10 cellular contexts compared by ENCODE assay signal in genomic region chr12:26273811-26274210, GRCh38.
DNase-seq lines count a peak whose midpoint lies in the region; ATAC-seq and TF ChIP-seq lines count a peak whose summit lies in the region.
"Had no signal": no experiment of that assay in that cellular context is flagged by ENCODE, and none has a peak within 500 bp of the region (broad histone marks: within the 10 kb centered on the region; RNA-seq: fewer than 3 reads in every experiment).

No MANE protein-coding gene starts in this region.

- H4K20me1 ChIP-seq in OCI-LY7 (ENCODE audit: insufficient read depth, low read length): no peaks in the 10 kb centered on the region

- H3K4me1 ChIP-seq in Panc1 (ENCODE audit: control insufficient read depth, insufficient read depth, low read length): peaks cover 61% of the 10 kb centered on the region
- peaks cover 56% of the 10 kb centered on the region for H3K4me1 ChIP-seq in skeletal muscle satellite cell (ENCODE audit: control insufficient read depth, insufficient read depth, low read length)
- H3K4me1 ChIP-seq in OCI-LY7 (ENCODE audit: insufficient read depth, low read length, poor library complexity, severe bottlenecking): no peaks in the 10 kb centered on the region

- POLR2A ChIA-PET in Panc1 (lab: Charles Lee) (interaction anchor here (0.6 to 1.6 kb wide), 7 partner anchors 76 to 387 kb away, joined by 3 to 7 read pairs (median 4); partner anchors contain the start of gene BHLHE41), OCI-LY7 (lab: Charles Lee) (no interaction called here)

- no peak for DNase-seq in CD14-positive monocyte (ENCODE audit: low spot score)
- DNase-seq in Panc1 (ENCODE audit: low read depth, low spot score): no peak
- DNase-seq in fibroblast of pulmonary artery (ENCODE audit: low read depth): peak; percentile 16
- DNase-seq in OCI-LY7 (ENCODE audit: low spot score): no peak
- DNase-seq in GF-D8 (lab: John Stamatoyannopoulos, UW): no peak
- no peak for DNase-seq in NCI-H69 (lab: John Stamatoyannopoulos, UW)
- DNase-seq: activated CD4-positive, alpha-beta memory T cell treated with anti-CD3 and anti-CD28 coated beads, Interleukin-2, amount 10 ng/mL, durations not matched to agents 7 days and 5 days; NCI-H1694 had no signal

- TSS peak; percentile 94 for BruUV-seq in Panc1 (replicated peaks; lab: Mats Ljungman, UMichigan)
- no TSS peak for BruUV-seq in OCI-LY7 (replicated peaks; lab: Mats Ljungman, UMichigan)

- H3K9me3 Mint-ChIP-seq in CD14-positive monocyte: peaks cover 0 to 2% (median 0%) of the 10 kb centered on the region in 7 donors
- H3K9me3 Mint-ChIP-seq: activated CD4-positive, alpha-beta memory T cell treated with anti-CD3 and anti-CD28 coated beads, Interleukin-2, amount 10 ng/mL, durations not matched to agents 7 days and 5 days had no signal

- H3K27me3 ChIP-seq in Panc1 (ENCODE audit: control insufficient read depth, insufficient read depth, low read length) (no peaks in the 10 kb centered on the region), skeletal muscle satellite cell (ENCODE audit: control insufficient read depth, insufficient read depth, low read length) (no peaks in the 10 kb centered on the region)

- peaks cover 4% of the 10 kb centered on the region; the same call in 1 of the 2 replicates for H3K9me3 ChIP-seq in Panc1 (ENCODE audit: control insufficient read depth, insufficient read depth, low read depth, low read length)
- no peaks in the 10 kb centered on the region for H3K9me3 ChIP-seq in skeletal muscle satellite cell (replicated peaks; ENCODE audit: low read length)
- no peaks in the 10 kb centered on the region for H3K9me3 ChIP-seq in OCI-LY7 (ENCODE audit: low read length)

- intact Hi-C loops in CD14-positive monocyte (cut with micrococcal nuclease) (loop anchor here in 1 of 2 donors (2.0 to 10.0 kb wide), 3 partner anchors 25 to 201 kb away; partner anchors contain the start of gene BHLHE41), Panc1 (cut with micrococcal nuclease; ENCODE audit: unreplicated experiment) (loop anchor here (1.0 to 5.0 kb wide), 2 partner anchors 77 to 149 kb away; partner anchors contain the start of genes BHLHE41 and SSPN), OCI-LY7 (cut with micrococcal nuclease; ENCODE audit: unreplicated experiment) (no loop called here)

- H3K4me3 ChIP-seq in Panc1 (ENCODE audit: low read depth in 2 of 2, low read length in 2 of 2): no peak overlapping the region
- H3K4me3 ChIP-seq in fibroblast of pulmonary artery (replicated peaks; ENCODE audit: low read depth, low read length): no peak overlapping the region
- H3K4me3 ChIP-seq in skeletal muscle satellite cell (ENCODE audit: low read length): no peak overlapping the region
- H3K4me3 ChIP-seq in OCI-LY7 (ENCODE audit: low read depth, low read length, poor library complexity, severe bottlenecking): no peak overlapping the region

- H2AFZ ChIP-seq in OCI-LY7 (ENCODE audit: low read length): no peak overlapping the region

- H3K4me2 ChIP-seq in skeletal muscle satellite cell (ENCODE audit: low read length) (peak overlapping the region; percentile 60), OCI-LY7 (ENCODE audit: low read length) (no peak overlapping the region)

- H3K36me3 ChIP-seq in Panc1 (ENCODE audit: control insufficient read depth, insufficient read depth, low read length): no peaks in the 10 kb centered on the region
- no peaks in the 10 kb centered on the region for H3K36me3 ChIP-seq in skeletal muscle satellite cell (ENCODE audit: insufficient read depth, low read length)
- no peaks in the 10 kb centered on the region for H3K36me3 ChIP-seq in OCI-LY7 (ENCODE audit: insufficient read depth, low read length)

- H3K27ac ChIP-seq in Panc1 (ENCODE audit: low read length): peak overlapping the region; percentile 98
- H3K27ac ChIP-seq in OCI-LY7 (ENCODE audit: low read depth, low read length, poor library complexity, severe bottlenecking): no peak overlapping the region

- ATAC-seq in Panc1 (peak; percentile 1; the same call in 1 of the 2 replicates), GM18870 (IDR thresholded peaks at IDR 0.05; ENCODE audit: unreplicated experiment) (no peak)

- TF ChIP-seq CTCF in CD14-positive monocyte (IDR thresholded peaks at IDR 0.05) (no peak), Panc1 (IDR thresholded peaks at IDR 0.05) (no peak), fibroblast of pulmonary artery (IDR thresholded peaks at IDR 0.05; ENCODE audit: low read length, missing control alignments) (no peak), OCI-LY7 (conservative IDR thresholded peaks at IDR 0.05; ENCODE audit: low read length) (no peak)

- peak overlapping the region; percentile 94 to 99 (median 97) for H3K27ac Mint-ChIP-seq in CD14-positive monocyte

- H3K4me1 Mint-ChIP-seq in CD14-positive monocyte: peaks cover 53% of the 10 kb centered on the region

- H3K36me3 Mint-ChIP-seq in CD14-positive monocyte: peaks cover 2 to 3% of the 10 kb centered on the region in 2 donors

- in situ Hi-C loops in Panc1 (cut with HindIII; ENCODE audit: low pct_unique_long_range_greater_than_20kb, low sequenced_read_pairs): no loop called here

- no peaks in the 10 kb centered on the region for H3K9me2 ChIP-seq in OCI-LY7 (ENCODE audit: insufficient read depth, low read length)

- H3K79me2 ChIP-seq in OCI-LY7 (ENCODE audit: insufficient read depth, low read depth, low read length): no peaks in the 10 kb centered on the region

- CTCF ChIA-PET in Panc1 (lab: Charles Lee) (interaction anchor here (0.6 to 2.0 kb wide), 6 partner anchors 48 to 428 kb away, joined by 3 to 19 read pairs (median 10); no protein-coding TSS in a partner anchor), OCI-LY7 (lab: Charles Lee; ENCODE audit: unreplicated experiment) (no interaction called here)

- H3K9ac ChIP-seq in skeletal muscle satellite cell (ENCODE audit: low read depth, low read length): peak overlapping the region; percentile 65

- H3K27me3 Mint-ChIP-seq in CD14-positive monocyte (ENCODE audit: low read depth in 3 of 3): peaks cover 0 to 3% (median 2%) of the 10 kb centered on the region in 3 donors
- H3K27me3 Mint-ChIP-seq: activated CD4-positive, alpha-beta memory T cell treated with anti-CD3 and anti-CD28 coated beads, Interleukin-2, amount 10 ng/mL, durations not matched to agents 7 days and 5 days had no signal

- no peak overlapping the region for H3K4me3 Mint-ChIP-seq in CD14-positive monocyte
- H3K4me3 Mint-ChIP-seq: activated CD4-positive, alpha-beta memory T cell treated with anti-CD3 and anti-CD28 coated beads, Interleukin-2, amount 10 ng/mL, durations not matched to agents 7 days and 5 days had no signal
